ENCODE assay signal across 15 cellular contexts in the genomic region with DNA sequence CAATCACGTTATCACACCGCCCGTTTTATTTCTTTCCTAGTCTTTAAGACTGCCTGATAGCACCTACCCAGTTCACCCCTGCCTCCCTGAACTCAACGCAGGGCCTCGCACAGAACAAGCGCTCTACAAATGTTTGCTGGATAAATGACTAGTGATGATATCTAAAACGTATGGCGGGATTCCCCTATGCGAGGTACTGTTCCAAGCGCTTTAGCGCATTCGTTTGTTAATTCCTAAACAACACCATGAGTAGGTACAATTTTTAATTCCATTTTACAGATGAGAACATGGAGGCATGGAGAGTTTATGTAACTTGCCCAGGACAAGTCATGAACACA. TPM values are rescaled to one million over a fixed set of nuclear protein-coding genes. Genes with fewer than 3 reads are reported as not detected.
DNase-seq lines count a peak whose midpoint lies in the region; ATAC-seq, FAIRE-seq and TF ChIP-seq lines count a peak whose summit lies in the region.
"Had no signal": no experiment of that assay in that cellular context is flagged by ENCODE, and none has a peak within 500 bp of the region (broad histone marks: within the 10 kb centered on the region; RNA-seq: fewer than 3 reads in every experiment).

No MANE protein-coding gene starts in this region.

- peak overlapping the region; percentile 13 for H3K4me3 Mint-ChIP-seq in activated CD4-positive, alpha-beta memory T cell treated with anti-CD3 and anti-CD28 coated beads for 36 hours
- H3K4me3 Mint-ChIP-seq in activated CD4-positive, alpha-beta memory T cell treated with anti-CD3 and anti-CD28 coated beads, Interleukin-2, amount 10 ng/mL, durations not matched to agents 7 days and 5 days: no peak overlapping the region

- no peak for FAIRE-seq in GM12891 (lab: Jason Lieb, UNC)

- no peaks in the 10 kb centered on the region for H3K9me3 ChIP-seq in WERI-Rb-1 (ENCODE audit: severe bottlenecking)
- H3K9me3 ChIP-seq in iPS-15b (ENCODE audit: control insufficient read depth, insufficient read depth, low read length): no peaks in the 10 kb centered on the region
- H3K9me3 ChIP-seq in smooth muscle cell (replicated peaks; ENCODE audit: low read depth): no peaks in the 10 kb centered on the region
- no peaks in the 10 kb centered on the region for H3K9me3 ChIP-seq in mucosa of descending colon
- H3K9me3 ChIP-seq: HAP-1, uterus had no signal

- POLR2A ChIA-PET in activated CD4-positive, alpha-beta memory T cell treated with anti-CD3 and anti-CD28 coated beads for 36 hours (lab: Charles Lee): no interaction called here
- POLR2A ChIA-PET in activated CD4-positive, alpha-beta memory T cell treated with anti-CD3 and anti-CD28 coated beads, Interleukin-2, amount 10 ng/mL, durations not matched to agents 7 days and 5 days (lab: Charles Lee): no interaction called here

- ATAC-seq in mucosa of descending colon: no peak

- 3% methylated on average over 12 of the region's 12 CpGs for WGBS in smooth muscle cell (ENCODE audit: low lambda C conversion rate)

- no peak for TF ChIP-seq POLR2A in GM12891 (IDR thresholded peaks at IDR 0.05; ENCODE audit: low read depth, low read length)

- H3K36me3 ChIP-seq in WERI-Rb-1 (no peaks in the 10 kb centered on the region), iPS-15b (ENCODE audit: control insufficient read depth, insufficient read depth, low read length) (no peaks in the 10 kb centered on the region), smooth muscle cell (ENCODE audit: low read depth) (no peaks in the 10 kb centered on the region), mucosa of descending colon (ENCODE audit: low read depth) (no peaks in the 10 kb centered on the region)
- H3K36me3 ChIP-seq: HAP-1, uterus had no signal

- H3K27me3 ChIP-seq in WERI-Rb-1 (ENCODE audit: insufficient read depth, low read depth, severe bottlenecking) (peaks cover 55% of the 10 kb centered on the region), iPS-15b (ENCODE audit: control insufficient read depth, insufficient read depth, low read length) (peaks cover 97% of the 10 kb centered on the region), smooth muscle cell (ENCODE audit: low read depth) (peaks cover 100% of the 10 kb centered on the region)

- H3K4me1 ChIP-seq in iPS-15b (ENCODE audit: control insufficient read depth, insufficient read depth, low read length) (peaks cover 4% of the 10 kb centered on the region), smooth muscle cell (ENCODE audit: low read depth) (peaks cover 5% of the 10 kb centered on the region), mucosa of descending colon (ENCODE audit: low read depth) (no peaks in the 10 kb centered on the region)
- H3K4me1 ChIP-seq: HAP-1, uterus had no signal

- H3K36me3 Mint-ChIP-seq in activated CD4-positive, alpha-beta memory T cell treated with anti-CD3 and anti-CD28 coated beads for 36 hours: no peaks in the 10 kb centered on the region
- peaks cover 3% of the 10 kb centered on the region for H3K36me3 Mint-ChIP-seq in activated CD4-positive, alpha-beta memory T cell treated with anti-CD3 and anti-CD28 coated beads, Interleukin-2, amount 10 ng/mL, durations not matched to agents 7 days and 5 days (ENCODE audit: low read depth)

- H4K20me1 ChIP-seq in smooth muscle cell (ENCODE audit: low read depth): no peaks in the 10 kb centered on the region

- TF ChIP-seq CTCF in WERI-Rb-1 (IDR thresholded peaks at IDR 0.05; ENCODE audit: low read depth, low read length): no peak
- TF ChIP-seq CTCF in smooth muscle cell (IDR thresholded peaks at IDR 0.05; ENCODE audit: borderline replicate concordance, insufficient read depth, poor library complexity, severe bottlenecking): no peak
- no peak for TF ChIP-seq CTCF in mucosa of descending colon (IDR thresholded peaks at IDR 0.05)

- H3K27ac ChIP-seq in WERI-Rb-1 (no peak overlapping the region), smooth muscle cell (ENCODE audit: low read depth) (no peak overlapping the region)
- H3K27ac ChIP-seq: dorsolateral prefrontal cortex, uterus had no signal

- no peak for DNase-seq in activated CD4-positive, alpha-beta memory T cell treated with anti-CD3 and anti-CD28 coated beads for 36 hours
- no peak for DNase-seq in activated CD4-positive, alpha-beta memory T cell treated with anti-CD3 and anti-CD28 coated beads, Interleukin-2, amount 10 ng/mL, durations not matched to agents 7 days and 5 days
- DNase-seq in WERI-Rb-1: no peak
- no peak for DNase-seq in smooth muscle cell (lab: John Stamatoyannopoulos, UW; ENCODE audit: unreplicated experiment)
- DNase-seq in NK-92 treated with Interleukin-12 subunit alpha and Interleukin-12 subunit beta, amount 100 ng/mL, for 24 hours (lab: John Stamatoyannopoulos, UW): no peak
- DNase-seq in mucosa of descending colon: no peak
- DNase-seq in GM12891 (ENCODE audit: insufficient read length, low spot score): no peak
- DNase-seq: activated CD8-positive, alpha-beta memory T cell treated with anti-CD3 and anti-CD28 coated beads for 24 hours; amygdala; dorsolateral prefrontal cortex; uterus had no signal

- intact Hi-C loops in activated CD4-positive, alpha-beta memory T cell treated with anti-CD3 and anti-CD28 coated beads for 36 hours (cut with micrococcal nuclease): no loop called here
- intact Hi-C loops in mucosa of descending colon (cut with DNase I, micrococcal nuclease): no loop called here

- H3K27me3 Mint-ChIP-seq in activated CD4-positive, alpha-beta memory T cell treated with anti-CD3 and anti-CD28 coated beads for 36 hours: peaks cover 59% of the 10 kb centered on the region
- peaks cover 74% of the 10 kb centered on the region for H3K27me3 Mint-ChIP-seq in activated CD4-positive, alpha-beta memory T cell treated with anti-CD3 and anti-CD28 coated beads, Interleukin-2, amount 10 ng/mL, durations not matched to agents 7 days and 5 days

- H3K4me1 Mint-ChIP-seq in activated CD4-positive, alpha-beta memory T cell treated with anti-CD3 and anti-CD28 coated beads for 36 hours (ENCODE audit: low read depth): peaks cover 15% of the 10 kb centered on the region
- peaks cover 10% of the 10 kb centered on the region for H3K4me1 Mint-ChIP-seq in activated CD4-positive, alpha-beta memory T cell treated with anti-CD3 and anti-CD28 coated beads, Interleukin-2, amount 10 ng/mL, durations not matched to agents 7 days and 5 days

- peak overlapping the region; percentile 57 for H3K4me3 ChIP-seq in WERI-Rb-1 (ENCODE audit: low read depth, low read length)
- peak overlapping the region; percentile 51 for H3K4me3 ChIP-seq in iPS-15b (ENCODE audit: low read depth, low read length)
- peak overlapping the region; percentile 20 for H3K4me3 ChIP-seq in smooth muscle cell
- no peak overlapping the region for H3K4me3 ChIP-seq in mucosa of descending colon
- H3K4me3 ChIP-seq: HAP-1, uterus had no signal

- no peak overlapping the region for H2AFZ ChIP-seq in smooth muscle cell (ENCODE audit: low read depth)

- no peaks in the 10 kb centered on the region for H3K79me2 ChIP-seq in smooth muscle cell (ENCODE audit: low read depth)

- H3K9ac ChIP-seq in iPS-15b (ENCODE audit: low read depth, low read length) (no peak overlapping the region), smooth muscle cell (ENCODE audit: low read depth) (no peak overlapping the region)

- no peaks in the 10 kb centered on the region for H3F3A ChIP-seq in smooth muscle cell (ENCODE audit: low read depth)

- H3K27ac Mint-ChIP-seq in activated CD4-positive, alpha-beta memory T cell treated with anti-CD3 and anti-CD28 coated beads for 36 hours: no peak overlapping the region
- H3K27ac Mint-ChIP-seq in activated CD4-positive, alpha-beta memory T cell treated with anti-CD3 and anti-CD28 coated beads, Interleukin-2, amount 10 ng/mL, durations not matched to agents 7 days and 5 days: no peak overlapping the region

- H3K9me3 Mint-ChIP-seq in activated CD4-positive, alpha-beta memory T cell treated with anti-CD3 and anti-CD28 coated beads for 36 hours: no peaks in the 10 kb centered on the region
- no peaks in the 10 kb centered on the region for H3K9me3 Mint-ChIP-seq in activated CD4-positive, alpha-beta memory T cell treated with anti-CD3 and anti-CD28 coated beads, Interleukin-2, amount 10 ng/mL, durations not matched to agents 7 days and 5 days

- CTCF ChIA-PET in activated CD4-positive, alpha-beta memory T cell treated with anti-CD3 and anti-CD28 coated beads for 36 hours (lab: Charles Lee): no interaction called here
- CTCF ChIA-PET in activated CD4-positive, alpha-beta memory T cell treated with anti-CD3 and anti-CD28 coated beads, Interleukin-2, amount 10 ng/mL, durations not matched to agents 7 days and 5 days (lab: Charles Lee): no interaction called here

- peak overlapping the region; percentile 79 for H3K4me2 ChIP-seq in smooth muscle cell

TF ChIP-seq in GM12891, 5 proteins besides CTCF, POLR2A, EP300 and RAD21:
- TF ChIP-seq TAF1 (IDR thresholded peaks at IDR 0.05; ENCODE audit: low read depth, low read length) (no peak), POLR2AphosphoS5 (IDR thresholded peaks at IDR 0.05; ENCODE audit: low read depth, low read length) (no peak), POU2F2 (IDR thresholded peaks at IDR 0.05; ENCODE audit: low read depth, low read length) (no peak), PAX5 (IDR thresholded peaks at IDR 0.05; ENCODE audit: insufficient read depth, low read length, severe bottlenecking) (no peak), SPI1 (IDR thresholded peaks at IDR 0.05; ENCODE audit: low read depth, low read length) (no peak)

RNA-seq across cellular contexts. Expression of a gene that starts 6.6 kb away (rescaled TPM):
- not detected for total RNA-seq in activated CD4-positive, alpha-beta memory T cell treated with anti-CD3 and anti-CD28 coated beads for 36 hours
- total RNA-seq in activated CD4-positive, alpha-beta memory T cell treated with anti-CD3 and anti-CD28 coated beads, Interleukin-2, amount 10 ng/mL, durations not matched to agents 7 days and 5 days: not detected
- 0.04 TPM in 1 of 2 replicates, not detected in the other for total RNA-seq in smooth muscle cell
- 0.28 TPM in 1 of 2 replicates, not detected in the other for polyA plus RNA-seq in smooth muscle cell
- not detected for total RNA-seq in mucosa of descending colon
- not detected for polyA plus RNA-seq in GM12891 (2012; ENCODE audit: low read depth, missing spikeins)
- total RNA-seq: fibroblast of villous mesenchyme; T-helper 1 cell treated with Interleukin-12 subunit alpha and Interleukin-12 subunit beta and Interleukin-4 antibody, amounts not matched to agents 30 ng/mL and 1 ng/mL, for 36 hours had no signal
